Comparison of ENCODE assay signal across 8 cellular contexts in genomic region chr5:154811653-154812465, GRCh38. TPM values are rescaled to one million over a fixed set of nuclear protein-coding genes. Genes with fewer than 3 reads are reported as not detected.
DNase-seq lines count a peak whose midpoint lies in the region; ATAC-seq and TF ChIP-seq lines count a peak whose summit lies in the region.

No MANE protein-coding gene starts in this region.

- H3K9me3 Mint-ChIP-seq in Calu3 (ENCODE audit: low read depth, unreplicated experiment) = no peaks in the 10 kb centered on the region

- no peak overlapping the region for H3K4me3 Mint-ChIP-seq in Calu3 (ENCODE audit: low read depth, unreplicated experiment)

- H3K4me1 Mint-ChIP-seq in Calu3 (ENCODE audit: low read depth, unreplicated experiment) = peaks cover 9% of the 10 kb centered on the region

- CTCF ChIA-PET in Calu3 (lab: Charles Lee) = interaction anchor here (0.5 to 1.0 kb wide), 2 partner anchors 162 to 180 kb away, joined by 3 to 5 read pairs; no protein-coding TSS in a partner anchor

- ATAC-seq in GM21723 (IDR thresholded peaks at IDR 0.05; ENCODE audit: unreplicated experiment) (peak; percentile 79), left lobe of liver (peak; percentile 74), HG03280 (IDR thresholded peaks at IDR 0.05; ENCODE audit: unreplicated experiment) (no peak)
- peak; percentile 58 to 69 for ATAC-seq in activated CD4-positive, CD25-positive, alpha-beta regulatory T cell treated with anti-CD3 and anti-CD28 coated beads, Interleukin-2, amount 50 U/mL, for 24 hours

- TF ChIP-seq CTCF in Calu3 (IDR thresholded peaks at IDR 0.05; ENCODE audit: unreplicated experiment) = peak; percentile 87

- H3K36me3 Mint-ChIP-seq in Calu3 (ENCODE audit: insufficient read depth, unreplicated experiment) = peaks cover 82% of the 10 kb centered on the region

- H3K27ac Mint-ChIP-seq in Calu3 (ENCODE audit: unreplicated experiment) = peak overlapping the region; percentile 2

- no TSS peak for BruUV-seq in Calu3 (replicated peaks; lab: Mats Ljungman, UMichigan)

- H3K27me3 Mint-ChIP-seq in Calu3 (ENCODE audit: unreplicated experiment) = no peaks in the 10 kb centered on the region

- intact Hi-C loops in Calu3 (cut with micrococcal nuclease; ENCODE audit: unreplicated experiment) = loop anchor here (1.0 kb wide), 1 partner anchor 162 kb away; no protein-coding TSS in a partner anchor

- DNase-seq in Calu3 = peak; percentile 75
- peak; percentile 58 for DNase-seq in NCI-H2029 treated with DMSO at 0.1 percent for 48 hours (lab: John Stamatoyannopoulos, UW)
- DNase-seq in cerebellum (ENCODE audit: low spot score) = peak; percentile 29
- peak; percentile 63 for DNase-seq in left lobe of liver (ENCODE audit: low spot score)
- peak; percentile 28 to 57 (median 34) for DNase-seq in stimulated activated CD4-positive, alpha-beta T cell treated with anti-CD3 and anti-CD28 coated beads, TNF-alpha, amount 100 ng/mL, for 24 hours (ENCODE audit: low read depth in 3 of 3)

RNA-seq across cellular contexts. Expression of gene FAXDC2, which starts 38.5 kb away (rescaled TPM):
- total RNA-seq in Calu3 (2022) (not detected in 2 replicates), cerebellum (9.4 TPM), left lobe of liver (83.6 TPM)

RNA-seq across cellular contexts. Expression of gene CNOT8, which starts 46.6 kb away (rescaled TPM):
- total RNA-seq in Calu3 (2022) (57.3 and 63.0 TPM in 2 replicates), cerebellum (60.9 TPM), left lobe of liver (18.0 TPM)

RNA-seq across cellular contexts. Expression of gene LARP1, which starts 56.7 kb away (rescaled TPM):
- total RNA-seq in Calu3 (2022) = 317 and 339 TPM in 2 replicates
- 44.0 TPM for total RNA-seq in cerebellum
- total RNA-seq in left lobe of liver = 83.2 TPM
